ENCODE assay signal across 29 cellular contexts in genomic region chr11:126938718-126939117, GRCh38.
"Had no signal": no experiment of that assay in that cellular context is flagged by ENCODE, and none has a peak within 500 bp of the region (broad histone marks: within the 10 kb centered on the region; RNA-seq: fewer than 3 reads in every experiment).

No MANE protein-coding gene starts in this region.

- H3K9me3 Mint-ChIP-seq: activated CD8-positive, alpha-beta T cell treated with anti-CD3 and anti-CD28 coated beads for 36 hours; activated T-cell treated with anti-CD3 and anti-CD28 coated beads, Interleukin-2, amount 50 U/mL, for 4 hours; activated T-helper 17 cell treated with anti-CD3 and anti-CD28 coated beads, Interleukin-2, amount 50 U/mL, for 72 hours; central memory CD8-positive, alpha-beta T cell; dendritic cell treated with granulocyte-macrophage colony-stimulating factor and Interleukin-4, amounts not matched to agents 40 ng/mL and 50 ng/mL, for 4 days; T-helper 1 cell treated with Interleukin-12 subunit alpha and Interleukin-12 subunit beta and Interleukin-4 antibody, amounts not matched to agents 30 μg/mL and 1 μg/mL, for 36 hours; T-helper 2 cell treated with Interferon-gamma antibody and Interleukin-4, amounts not matched to agents 5 μg/mL and 100 μg/mL, for 36 hours had no signal

- H3K4me3 ChIP-seq: coronary artery, dorsolateral prefrontal cortex had no signal

- H3K4me1 Mint-ChIP-seq: activated B cell treated with CpG ODN at 0.5 μM for 24 hours; activated T-helper 17 cell treated with anti-CD3 and anti-CD28 coated beads, Interleukin-2, amount 50 U/mL, for 72 hours; central memory CD8-positive, alpha-beta T cell; endodermal cell had no signal

- H3K4me3 Mint-ChIP-seq: activated B cell treated with CpG ODN at 0.5 μM for 24 hours; activated CD8-positive, alpha-beta T cell treated with anti-CD3 and anti-CD28 coated beads for 36 hours; activated naive CD8-positive, alpha-beta T cell; activated T-cell treated with anti-CD3 and anti-CD28 coated beads, Interleukin-2, amount 50 U/mL, for 4 hours; activated T-helper 17 cell treated with anti-CD3 and anti-CD28 coated beads, Interleukin-2, amount 50 U/mL, for 72 hours; central memory CD8-positive, alpha-beta T cell; dendritic cell treated with granulocyte-macrophage colony-stimulating factor and Interleukin-4, amounts not matched to agents 40 ng/mL and 50 ng/mL, for 4 days; endodermal cell; T-helper 1 cell treated with Interleukin-12 subunit alpha and Interleukin-12 subunit beta and Interleukin-4 antibody, amounts not matched to agents 30 μg/mL and 1 μg/mL, for 36 hours; T-helper 2 cell treated with Interferon-gamma antibody and Interleukin-4, amounts not matched to agents 5 μg/mL and 100 μg/mL, for 36 hours had no signal

- H3K27me3 Mint-ChIP-seq: activated naive CD8-positive, alpha-beta T cell; activated T-helper 17 cell treated with anti-CD3 and anti-CD28 coated beads, Interleukin-2, amount 50 U/mL, for 72 hours; central memory CD8-positive, alpha-beta T cell; dendritic cell treated with granulocyte-macrophage colony-stimulating factor and Interleukin-4, amounts not matched to agents 40 ng/mL and 50 ng/mL, for 4 days had no signal

- H3K27ac Mint-ChIP-seq: activated B cell treated with CpG ODN at 0.5 μM for 24 hours; activated CD8-positive, alpha-beta T cell treated with anti-CD3 and anti-CD28 coated beads for 36 hours; activated naive CD8-positive, alpha-beta T cell; activated T-helper 17 cell treated with anti-CD3 and anti-CD28 coated beads, Interleukin-2, amount 50 U/mL, for 72 hours; dendritic cell treated with granulocyte-macrophage colony-stimulating factor and Interleukin-4, amounts not matched to agents 40 ng/mL and 50 ng/mL, for 4 days; endodermal cell; T-helper 1 cell treated with Interleukin-12 subunit alpha and Interleukin-12 subunit beta and Interleukin-4 antibody, amounts not matched to agents 30 μg/mL and 1 μg/mL, for 36 hours; T-helper 2 cell treated with Interferon-gamma antibody and Interleukin-4, amounts not matched to agents 5 μg/mL and 100 μg/mL, for 36 hours had no signal

- H3K27me3 ChIP-seq: brain microvascular endothelial cell, dorsolateral prefrontal cortex had no signal

- H3K27ac ChIP-seq: brain microvascular endothelial cell, coronary artery, dorsolateral prefrontal cortex, WERI-Rb-1 had no signal

- ATAC-seq: activated CD8-positive, alpha-beta T cell treated with anti-CD3 and anti-CD28 coated beads for 36 hours; activated T-cell treated with anti-CD3 and anti-CD28 coated beads, Interleukin-2, amount 50 U/mL, for 4 hours; activated T-helper 17 cell treated with anti-CD3 and anti-CD28 coated beads, Interleukin-2, amount 50 U/mL, for 72 hours; esophagus mucosa had no signal

- H3K36me3 ChIP-seq: brain microvascular endothelial cell, WERI-Rb-1 had no signal

- DNase-seq: activated B cell treated with CpG ODN at 0.5 μM for 24 hours; activated CD4-positive, alpha-beta T cell treated with anti-CD3 and anti-CD28 coated beads for 48 hours; activated CD4-positive, alpha-beta T cell treated with anti-CD3 and anti-CD28 coated beads, Interleukin-2, amount 50 U/mL, for 1 hour; activated CD4-positive, alpha-beta T cell treated with anti-CD3 and anti-CD28 coated beads, Interleukin-2, amount 50 U/mL, for 48 hours; activated CD8-positive, alpha-beta memory T cell treated with anti-CD3 and anti-CD28 coated beads for 24 hours; activated CD8-positive, alpha-beta T cell treated with anti-CD3 and anti-CD28 coated beads for 36 hours; activated effector memory CD4-positive, alpha-beta T cell treated with Interleukin-2 at 50 U/mL for 16 hours; activated gamma-delta T cell treated with Interleukin-2 at 50 U/mL for 16 hours; activated naive CD4-positive, alpha-beta T cell treated with anti-CD3 and anti-CD28 coated beads, Interleukin-2, amount 50 U/mL, for 16 hours; activated naive CD4-positive, alpha-beta T cell treated with Interleukin-2 at 50 U/mL for 16 hours; activated T-cell treated with anti-CD3 and anti-CD28 coated beads, Interleukin-2, amount 50 U/mL, for 4 hours; amniotic stem cell; anterior cingulate cortex; brain microvascular endothelial cell; dorsolateral prefrontal cortex; effector memory CD4-positive, alpha-beta T cell; endodermal cell; foreskin fibroblast; head of caudate nucleus; T1000; WERI-Rb-1 had no signal

- H3K36me3 Mint-ChIP-seq: activated naive CD8-positive, alpha-beta T cell had no signal
